Comparison of ENCODE assay signal across 23 cellular contexts in genomic region chr13:99768986-99769385, GRCh38.
"Had no signal": no experiment of that assay in that cellular context is flagged by ENCODE, and none has a peak within 500 bp of the region (broad histone marks: within the 10 kb centered on the region; RNA-seq: fewer than 3 reads in every experiment).

No MANE protein-coding gene starts in this region.

- H3K4me3 ChIP-seq: coronary artery, mucosa of descending colon, psoas muscle, sigmoid colon, stomach, thyroid gland had no signal

- H3K27ac ChIP-seq: coronary artery, psoas muscle, sigmoid colon, stomach, thyroid gland had no signal

- H3K4me3 Mint-ChIP-seq: mesothelial cell of epicardium; naive B cell; natural killer cell treated with Interleukin-12 subunit alpha and Interleukin-12 subunit beta and Interleukin-15 and Interleukin-18, amount 100 ng/mL, for 72 hours; neural crest cell; stimulated activated effector memory CD8-positive, alpha-beta T cell treated with anti-CD3 and anti-CD28 coated beads, Interleukin-12 subunit alpha, Interleukin-12 subunit beta, amount 100 ng/mL, for 72 hours had no signal

- H3K9me3 ChIP-seq: thyroid gland had no signal

- ATAC-seq: left lobe of liver; mucosa of descending colon; natural killer cell treated with Interleukin-12 subunit alpha and Interleukin-12 subunit beta and Interleukin-15 and Interleukin-18, amount 100 ng/mL, for 72 hours; psoas muscle; right cardiac atrium; stimulated activated effector memory CD8-positive, alpha-beta T cell treated with anti-CD3 and anti-CD28 coated beads, Interleukin-12 subunit alpha, Interleukin-12 subunit beta, amount 100 ng/mL, for 72 hours had no signal

- H3K27me3 ChIP-seq: sigmoid colon, stomach, thyroid gland had no signal

- DNase-seq: dermis blood vessel endothelial cell; effector memory CD4-positive, alpha-beta T cell; hypothalamus; kidney; mesenchymal stem cell; mucosa of descending colon; naive B cell; posterior cingulate gyrus; psoas muscle; right cardiac atrium; sigmoid colon; stimulated activated CD4-positive, alpha-beta T cell treated with anti-CD3 and anti-CD28 coated beads, Interleukin-2, amount 100 ng/mL, for 24 hours; stimulated activated CD4-positive, alpha-beta T cell treated with anti-CD3 and anti-CD28 coated beads, Interleukin-4, amount 100 ng/mL, for 24 hours; stimulated activated naive CD4-positive, alpha-beta T cell treated with Interleukin-2 at 50 U/mL for 16 hours; stomach; thyroid gland; trophoblast cell had no signal

- H3K4me1 Mint-ChIP-seq: naive B cell; stimulated activated effector memory CD8-positive, alpha-beta T cell treated with anti-CD3 and anti-CD28 coated beads, Interleukin-12 subunit alpha, Interleukin-12 subunit beta, amount 100 ng/mL, for 72 hours had no signal

- H3K27ac Mint-ChIP-seq: mesothelial cell of epicardium; naive B cell; natural killer cell treated with Interleukin-12 subunit alpha and Interleukin-12 subunit beta and Interleukin-15 and Interleukin-18, amount 100 ng/mL, for 72 hours; stimulated activated effector memory CD8-positive, alpha-beta T cell treated with anti-CD3 and anti-CD28 coated beads, Interleukin-12 subunit alpha, Interleukin-12 subunit beta, amount 100 ng/mL, for 72 hours had no signal

- H3K27me3 Mint-ChIP-seq: naive B cell; natural killer cell treated with Interleukin-12 subunit alpha and Interleukin-12 subunit beta and Interleukin-15 and Interleukin-18, amount 100 ng/mL, for 72 hours had no signal

- H3K36me3 Mint-ChIP-seq: stimulated activated effector memory CD8-positive, alpha-beta T cell treated with anti-CD3 and anti-CD28 coated beads, Interleukin-12 subunit alpha, Interleukin-12 subunit beta, amount 100 ng/mL, for 72 hours had no signal

- H3K36me3 ChIP-seq: thyroid gland had no signal

- H3K4me1 ChIP-seq: psoas muscle, sigmoid colon, stomach, thyroid gland had no signal
